Comparison of ENCODE assay signal across 8 cellular contexts in the genomic region with DNA sequence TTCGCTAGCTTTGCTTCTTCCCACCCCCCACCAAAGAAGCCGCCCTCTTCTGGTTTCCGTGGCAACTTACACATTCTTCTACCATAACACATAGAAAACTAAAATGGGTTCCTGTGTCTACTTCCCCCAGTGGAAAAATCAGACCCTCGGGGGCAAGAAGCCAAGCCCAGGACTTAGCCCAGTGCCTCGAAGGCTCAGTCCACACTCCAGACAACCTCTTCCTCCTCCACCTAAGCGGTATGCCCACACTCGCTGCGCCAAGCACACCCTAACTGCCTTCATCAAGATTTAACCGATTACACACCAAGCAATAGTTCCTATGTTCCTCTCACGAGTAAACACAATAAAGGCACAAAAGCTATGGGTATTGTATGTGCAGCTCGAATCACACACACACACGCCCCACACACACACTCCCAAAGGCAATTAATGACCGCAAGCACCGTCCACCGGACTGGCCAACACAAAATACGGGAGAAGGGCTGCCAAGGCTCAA. TPM values are rescaled to one million over a fixed set of nuclear protein-coding genes. Genes with fewer than 3 reads are reported as not detected.
DNase-seq lines count a peak whose midpoint lies in the region; ATAC-seq and TF ChIP-seq lines count a peak whose summit lies in the region.

No MANE protein-coding gene starts in this region.

- H3K36me3 Mint-ChIP-seq in activated naive CD8-positive, alpha-beta T cell = no peaks in the 10 kb centered on the region
- H3K36me3 Mint-ChIP-seq in osteocyte (ENCODE audit: unreplicated experiment) = peaks cover 4% of the 10 kb centered on the region

- ATAC-seq in HG03139 (IDR thresholded peaks at IDR 0.05; ENCODE audit: unreplicated experiment) (peak; percentile 7), upper lobe of right lung (peak; percentile 43), HG02798 (IDR thresholded peaks at IDR 0.05; ENCODE audit: poor library complexity, unreplicated experiment) (no peak)

- H3K4me1 ChIP-seq in SJSA1 (replicated peaks) (peaks cover 11% of the 10 kb centered on the region), upper lobe of right lung (peaks cover 14% of the 10 kb centered on the region)

- H3K4me3 Mint-ChIP-seq in activated naive CD8-positive, alpha-beta T cell = peak overlapping the region; percentile 99
- H3K4me3 Mint-ChIP-seq in osteocyte (ENCODE audit: unreplicated experiment) = peak overlapping the region; percentile 97

- H3K4me1 Mint-ChIP-seq in activated naive CD8-positive, alpha-beta T cell (ENCODE audit: low read depth) = peaks cover 44% of the 10 kb centered on the region
- peaks cover 34% of the 10 kb centered on the region for H3K4me1 Mint-ChIP-seq in osteocyte (ENCODE audit: unreplicated experiment)

- intact Hi-C loops in head of caudate nucleus (cut with DNase I) = loop anchor here (5.0 kb wide), 1 partner anchor 172 kb away; the partner anchor contains the start of gene LATS1
- intact Hi-C loops in upper lobe of right lung (cut with DNase I) = no loop called here

- peaks cover 2% of the 10 kb centered on the region for H3K27me3 Mint-ChIP-seq in activated naive CD8-positive, alpha-beta T cell
- peaks cover 14% of the 10 kb centered on the region for H3K27me3 Mint-ChIP-seq in osteocyte (ENCODE audit: unreplicated experiment)

- H3K27ac Mint-ChIP-seq in activated naive CD8-positive, alpha-beta T cell = peak overlapping the region; percentile 98
- H3K27ac Mint-ChIP-seq in osteocyte (ENCODE audit: unreplicated experiment) = peak overlapping the region; percentile 100

- H3K27me3 ChIP-seq in SJSA1 (replicated peaks) = no peaks in the 10 kb centered on the region
- no peaks in the 10 kb centered on the region for H3K27me3 ChIP-seq in upper lobe of right lung

- TF ChIP-seq CTCF in GM12875 (IDR thresholded peaks at IDR 0.05; ENCODE audit: borderline replicate concordance, insufficient read depth, low read depth, low read length) (no peak), osteocyte (IDR thresholded peaks at IDR 0.05) (peak; percentile 30), upper lobe of right lung (IDR thresholded peaks at IDR 0.05) (no peak)

- H3K9me3 ChIP-seq in SJSA1 (replicated peaks) (no peaks in the 10 kb centered on the region), upper lobe of right lung (no peaks in the 10 kb centered on the region)

- H3K27ac ChIP-seq in SJSA1 (peak overlapping the region; percentile 93), upper lobe of right lung (peak overlapping the region; percentile 99)

- DNase-seq in SJSA1 (ENCODE audit: low read depth in 1 of 2, low spot score in 2 of 2) (peak; percentile 71 to 75), head of caudate nucleus (peak; percentile 13 to 79 (median 54)), osteocyte (ENCODE audit: extremely low spot score, unreplicated experiment) (peak; percentile 89), upper lobe of right lung (peak; percentile 64)

- H3K9me3 Mint-ChIP-seq in activated naive CD8-positive, alpha-beta T cell (ENCODE audit: low read depth) = no peaks in the 10 kb centered on the region
- no peaks in the 10 kb centered on the region for H3K9me3 Mint-ChIP-seq in osteocyte (ENCODE audit: unreplicated experiment)

- H3K4me3 ChIP-seq in GM12875 (ENCODE audit: low read depth, low read length) (peak overlapping the region; percentile 69), SJSA1 (peak overlapping the region; percentile 76), upper lobe of right lung (peak overlapping the region; percentile 65)

- H3K36me3 ChIP-seq in SJSA1 (peaks cover 12% of the 10 kb centered on the region), upper lobe of right lung (peaks cover 7% of the 10 kb centered on the region)

RNA-seq across cellular contexts. Expression of gene PPIL4, which starts 0.5 kb away (rescaled TPM):
- total RNA-seq in SJSA1 (2014; rRNA removed; shearing (Covaris generic)) = 37.0 and 43.9 TPM in 2 replicates
- total RNA-seq in osteocyte (34.3 and 35.7 TPM in 2 replicates), upper lobe of right lung (28.8 TPM)

RNA-seq across cellular contexts. Expression of gene GINM1, which starts 20.9 kb away (rescaled TPM):
- total RNA-seq in SJSA1 (2014; rRNA removed; shearing (Covaris generic)) = 52.4 and 56.4 TPM in 2 replicates
- total RNA-seq in osteocyte = 66.2 and 68.4 TPM in 2 replicates
- total RNA-seq in upper lobe of right lung = 50.8 TPM
